Comparison of ENCODE assay signal across 12 cellular contexts in the genomic region with DNA sequence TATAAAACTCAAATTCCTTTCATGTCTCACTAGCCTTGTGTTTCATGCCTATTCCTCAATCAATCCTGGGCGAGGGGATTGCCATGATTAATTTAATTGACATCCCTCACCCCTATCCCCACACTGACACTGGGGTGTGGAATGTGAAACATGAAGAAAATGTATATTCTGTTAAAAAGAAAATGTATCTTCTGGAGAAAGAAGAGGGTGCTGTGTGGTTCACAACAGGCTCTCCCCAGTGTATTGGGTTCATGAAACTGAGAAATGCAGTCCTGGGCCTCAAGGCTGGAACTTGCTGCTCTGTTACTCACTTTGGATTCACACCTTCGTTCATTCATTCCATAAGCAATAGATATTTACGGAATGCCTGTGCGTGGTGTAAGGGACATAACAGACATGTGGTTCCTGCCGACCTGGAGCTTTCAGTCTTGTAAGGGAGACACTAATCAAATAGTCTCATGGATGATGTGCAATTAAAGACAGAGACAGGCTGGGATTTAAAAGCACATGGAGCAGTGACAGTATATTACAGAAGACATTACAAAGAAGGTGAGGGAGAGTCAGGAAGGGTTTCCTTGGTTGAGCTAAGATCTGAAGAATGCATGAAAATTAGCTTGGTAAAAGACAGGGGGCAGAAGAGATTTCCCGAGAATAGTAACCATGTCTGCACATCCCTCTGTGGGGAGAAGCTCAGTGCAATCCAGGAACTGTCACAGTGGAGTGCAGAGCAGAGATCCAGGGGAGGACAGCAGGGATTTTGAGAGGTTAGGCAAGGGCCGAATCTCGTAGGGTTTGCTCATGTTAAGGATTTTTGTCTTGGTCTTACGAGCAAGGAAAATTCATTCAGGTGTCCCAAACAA. TPM values are rescaled to one million over a fixed set of nuclear protein-coding genes. Genes with fewer than 3 reads are reported as not detected.
A peak's percentile ranks its signal among the peaks of the same experiment; 100 is the strongest.
DNase-seq lines count a peak whose midpoint lies in the region; ATAC-seq and TF ChIP-seq lines count a peak whose summit lies in the region.
"Had no signal": no experiment of that assay in that cellular context is flagged by ENCODE, and none has a peak within 500 bp of the region (broad histone marks: within the 10 kb centered on the region; RNA-seq: fewer than 3 reads in every experiment).

No MANE protein-coding gene starts in this region.

- WGBS in endodermal cell (ENCODE audit: insufficient coverage in 1 of 2, insufficient read length in 1 of 2), 2 experiments = 83 to 95% methylated on average over 8 to 9 of the region's 9 CpGs

- H3K9me3 Mint-ChIP-seq in endodermal cell (no peaks in the 10 kb centered on the region), neural progenitor cell (peaks cover 2% of the 10 kb centered on the region)
- H3K9me3 Mint-ChIP-seq: dendritic cell treated with granulocyte-macrophage colony-stimulating factor and Interleukin-4, amounts not matched to agents 40 ng/mL and 50 ng/mL, for 4 days; T-helper 1 cell treated with Interleukin-12 subunit alpha and Interleukin-12 subunit beta and Interleukin-4 antibody, amounts not matched to agents 30 μg/mL and 1 μg/mL, for 36 hours had no signal

- H3K4me1 ChIP-seq in DND-41 (ENCODE audit: insufficient read depth, low read length) (no peaks in the 10 kb centered on the region), Loucy (ENCODE audit: insufficient read depth, low read length, poor library complexity, severe bottlenecking) (no peaks in the 10 kb centered on the region), endodermal cell (ENCODE audit: control insufficient read depth, insufficient read depth, low read length) (no peaks in the 10 kb centered on the region), neural progenitor cell (peaks cover 23% of the 10 kb centered on the region)

- H3F3A ChIP-seq in Loucy (ENCODE audit: low read depth) = no peaks in the 10 kb centered on the region
- peaks cover 6% of the 10 kb centered on the region for H3F3A ChIP-seq in neural progenitor cell (ENCODE audit: low read depth)

- H3K4me2 ChIP-seq in DND-41 (ENCODE audit: insufficient read depth, low read length) (no peak overlapping the region), Loucy (ENCODE audit: low read depth, low read length, poor library complexity, severe bottlenecking) (no peak overlapping the region), neural progenitor cell (no peak overlapping the region)

- H3K4me3 Mint-ChIP-seq in endodermal cell (no peak overlapping the region), neural progenitor cell (no peak overlapping the region)
- H3K4me3 Mint-ChIP-seq: activated naive CD8-positive, alpha-beta T cell; dendritic cell treated with granulocyte-macrophage colony-stimulating factor and Interleukin-4, amounts not matched to agents 40 ng/mL and 50 ng/mL, for 4 days; T-helper 1 cell treated with Interleukin-12 subunit alpha and Interleukin-12 subunit beta and Interleukin-4 antibody, amounts not matched to agents 30 μg/mL and 1 μg/mL, for 36 hours had no signal

- peaks cover 1% of the 10 kb centered on the region for H3K4me1 Mint-ChIP-seq in endodermal cell
- H3K4me1 Mint-ChIP-seq in neural progenitor cell = peaks cover 8% of the 10 kb centered on the region

- TF ChIP-seq CTCF in DND-41 (IDR thresholded peaks at IDR 0.05; ENCODE audit: borderline replicate concordance, extremely low read depth, low read length, poor library complexity, severe bottlenecking) = peak; percentile 16
- peak; percentile 35; the same call in 1 of the 2 replicates for TF ChIP-seq CTCF in Loucy (conservative IDR thresholded peaks at IDR 0.05; ENCODE audit: low read length)
- TF ChIP-seq CTCF in endodermal cell (conservative IDR thresholded peaks at IDR 0.05) = peak; percentile 69
- TF ChIP-seq CTCF in neural progenitor cell (IDR thresholded peaks at IDR 0.05) = peak; percentile 36

- H4K20me1 ChIP-seq in DND-41 (ENCODE audit: insufficient read depth, low read length) (no peaks in the 10 kb centered on the region), Loucy (ENCODE audit: insufficient read depth, low read length, poor library complexity, severe bottlenecking) (no peaks in the 10 kb centered on the region), neural progenitor cell (ENCODE audit: low read depth) (no peaks in the 10 kb centered on the region)

- no peaks in the 10 kb centered on the region for H3K9me2 ChIP-seq in Loucy (replicated peaks; ENCODE audit: low read depth, low read length)

- H3K9me3 ChIP-seq in DND-41 (ENCODE audit: insufficient read depth, low read length, severe bottlenecking) (no peaks in the 10 kb centered on the region), Loucy (ENCODE audit: insufficient read depth, low read depth, low read length) (no peaks in the 10 kb centered on the region), endodermal cell (ENCODE audit: control insufficient read depth, low read length) (no peaks in the 10 kb centered on the region), neural progenitor cell (ENCODE audit: low read depth) (no peaks in the 10 kb centered on the region)

- H3K4me3 ChIP-seq in DND-41 (ENCODE audit: low read depth in 1 of 2, low read length in 2 of 2) (no peak overlapping the region), Loucy (ENCODE audit: low read length, poor library complexity, severe bottlenecking) (no peak overlapping the region), endodermal cell (ENCODE audit: low read length) (no peak overlapping the region), neural progenitor cell (no peak overlapping the region)

- H3K79me2 ChIP-seq in DND-41 (ENCODE audit: insufficient read depth, low read length) (no peaks in the 10 kb centered on the region), Loucy (ENCODE audit: insufficient read depth, low read length) (no peaks in the 10 kb centered on the region), neural progenitor cell (ENCODE audit: low read depth) (no peaks in the 10 kb centered on the region)

- peaks cover 4% of the 10 kb centered on the region for H3K27me3 ChIP-seq in DND-41 (ENCODE audit: insufficient read depth, low read length, poor library complexity)
- H3K27me3 ChIP-seq in Loucy (ENCODE audit: insufficient read depth, low read length, poor library complexity, severe bottlenecking) = no peaks in the 10 kb centered on the region
- H3K27me3 ChIP-seq in endodermal cell (ENCODE audit: control insufficient read depth, insufficient read depth, low read length, poor library complexity, severe bottlenecking) = no peaks in the 10 kb centered on the region
- no peaks in the 10 kb centered on the region for H3K27me3 ChIP-seq in neural progenitor cell

- no peak for DNase-seq in DND-41
- DNase-seq in endodermal cell = peak; percentile 48
- no peak for DNase-seq in neural progenitor cell (ENCODE audit: low spot score)
- no peak for DNase-seq in NCI-H2227 treated with DMSO at 0.1 percent for 48 hours (lab: John Stamatoyannopoulos, UW)
- no peak for DNase-seq in Kasumi-1 (lab: John Stamatoyannopoulos, UW)
- DNase-seq: NCI-H748 treated with DMSO at 0.1 percent for 48 hours had no signal

- ATAC-seq in DND-41 (ENCODE audit: insufficient read depth, low read depth) = no peak
- ATAC-seq in HG02970 (IDR thresholded peaks at IDR 0.05; ENCODE audit: low FRiP score, unreplicated experiment) = no peak
- ATAC-seq in HG02973 (IDR thresholded peaks at IDR 0.05; ENCODE audit: unreplicated experiment) = no peak

- H3K9ac ChIP-seq in DND-41 (ENCODE audit: low read depth, low read length) (no peak overlapping the region), Loucy (ENCODE audit: low read depth, low read length, poor library complexity, severe bottlenecking) (no peak overlapping the region), endodermal cell (ENCODE audit: extremely low read depth, low read length, poor library complexity, severe bottlenecking) (no peak overlapping the region), neural progenitor cell (no peak overlapping the region)

- H2AFZ ChIP-seq in DND-41 (ENCODE audit: low read depth, low read length) = no peak overlapping the region
- H2AFZ ChIP-seq in Loucy (ENCODE audit: low read length) = no peak overlapping the region
- no peak overlapping the region for H2AFZ ChIP-seq in neural progenitor cell (replicated peaks)

- H3K27ac Mint-ChIP-seq in endodermal cell (no peak overlapping the region), neural progenitor cell (no peak overlapping the region)
- H3K27ac Mint-ChIP-seq: activated naive CD8-positive, alpha-beta T cell; dendritic cell treated with granulocyte-macrophage colony-stimulating factor and Interleukin-4, amounts not matched to agents 40 ng/mL and 50 ng/mL, for 4 days; T-helper 1 cell treated with Interleukin-12 subunit alpha and Interleukin-12 subunit beta and Interleukin-4 antibody, amounts not matched to agents 30 μg/mL and 1 μg/mL, for 36 hours had no signal

- H3K36me3 Mint-ChIP-seq in endodermal cell (ENCODE audit: low read depth) = no peaks in the 10 kb centered on the region
- no peaks in the 10 kb centered on the region for H3K36me3 Mint-ChIP-seq in neural progenitor cell
- H3K36me3 Mint-ChIP-seq: activated naive CD8-positive, alpha-beta T cell had no signal

- no peak overlapping the region for H3K27ac ChIP-seq in DND-41 (ENCODE audit: low read length)
- no peak overlapping the region for H3K27ac ChIP-seq in endodermal cell (ENCODE audit: low read depth, low read length)
- no peak overlapping the region for H3K27ac ChIP-seq in neural progenitor cell

- H3K27me3 Mint-ChIP-seq in endodermal cell (ENCODE audit: insufficient read depth) (peaks cover under 1% of the 10 kb centered on the region), neural progenitor cell (ENCODE audit: insufficient read depth, low read depth) (peaks cover 4% of the 10 kb centered on the region)

- H3K36me3 ChIP-seq in DND-41 (ENCODE audit: insufficient read depth, low read length) (no peaks in the 10 kb centered on the region), Loucy (ENCODE audit: insufficient read depth, low read length) (no peaks in the 10 kb centered on the region), endodermal cell (ENCODE audit: control insufficient read depth, insufficient read depth, low read length) (no peaks in the 10 kb centered on the region), neural progenitor cell (no peaks in the 10 kb centered on the region)

RNA-seq across cellular contexts. Expression of gene SERTAD4, which starts 32.2 kb away (rescaled TPM):
- total RNA-seq in endodermal cell (1 to 10 TPM in 1 of 2 donors, under 1 TPM in 1; 0.58 to 1.1 TPM), neural progenitor cell (ENCODE audit: low replicate concordance) (2.5 and 2.8 TPM in 2 replicates)
- polyA plus RNA-seq in endodermal cell (2013, experiment 1 of 2) = 9.3 TPM
- polyA plus RNA-seq in endodermal cell (2013, experiment 2 of 2) = 10.6 TPM

Comparison
In these comparisons a context has a peak if more than half of its experiments do, and no peak if none do; other contexts are left out.
1. CTCF ChIP-seq: peak in every context shown above with its lines; median percentile 69 in endodermal cell; 36 in neural progenitor cell; 35 in Loucy; 16 in DND-41.